Comparison of ENCODE assay signal across 1 cellular context in the genomic region with DNA sequence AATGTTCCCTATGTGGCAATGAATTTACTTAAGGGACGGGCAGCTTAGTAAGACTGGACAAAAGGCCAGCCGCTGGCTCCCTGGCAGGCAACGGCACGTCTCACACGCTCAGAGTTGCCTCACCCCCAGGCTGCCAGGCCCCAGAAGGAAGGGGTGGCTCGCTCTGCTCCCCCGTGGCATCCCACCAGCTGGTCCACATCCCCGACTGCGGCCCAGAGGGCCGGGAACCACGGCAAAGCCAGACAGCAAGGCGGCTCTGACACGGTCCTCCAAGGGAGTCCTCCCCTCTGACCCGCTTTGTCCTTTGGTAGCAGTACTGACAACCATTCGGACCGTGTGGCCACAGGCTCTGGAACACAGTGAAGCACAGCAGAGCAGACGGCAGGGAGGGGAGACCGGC.
TF ChIP-seq lines count a peak whose summit lies in the region.

No MANE protein-coding gene starts in this region.

TF ChIP-seq in HepG2, 621 proteins besides CTCF, POLR2A, EP300 and RAD21:
- no peak for TF ChIP-seq ZNF160 (CRISPR knock-in tag; IDR thresholded peaks at IDR 0.05)
- TF ChIP-seq ZNF263 (CRISPR knock-in tag; IDR thresholded peaks at IDR 0.05), result peak; percentile 50; the same call in 1 of the 2 replicates
- TF ChIP-seq AGO2 (optimal IDR thresholded peaks at IDR 0.05; ENCODE audit: low read depth, low read length), result peak; percentile 20
